ENCODE assay signal across 20 cellular contexts in the genomic region with DNA sequence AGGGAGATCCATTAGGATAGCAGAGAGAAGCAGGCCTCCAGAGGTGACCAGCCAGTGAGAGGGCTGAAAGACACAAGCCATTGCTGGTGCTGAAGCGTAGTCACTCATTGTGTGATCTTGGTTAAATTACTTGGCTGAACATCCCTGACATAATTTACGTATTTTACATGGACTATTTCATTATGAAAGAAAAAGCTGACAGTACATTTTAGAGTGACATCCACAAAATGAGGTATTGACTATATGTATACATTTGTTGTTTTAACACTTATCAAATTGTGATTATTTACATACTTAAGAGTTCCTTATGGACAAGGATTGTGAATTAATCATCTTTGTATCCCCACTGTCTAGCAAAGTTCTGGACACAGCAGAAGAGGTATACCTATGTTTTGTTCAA. TPM values are rescaled to one million over a fixed set of nuclear protein-coding genes. Genes with fewer than 3 reads are reported as not detected.
DNase-seq lines count a peak whose midpoint lies in the region; ATAC-seq, FAIRE-seq and TF ChIP-seq lines count a peak whose summit lies in the region.
"Had no signal": no experiment of that assay in that cellular context is flagged by ENCODE, and none has a peak within 500 bp of the region (broad histone marks: within the 10 kb centered on the region; RNA-seq: fewer than 3 reads in every experiment).

No MANE protein-coding gene starts in this region.

- H3K9me3 Mint-ChIP-seq in WTC11 = no peaks in the 10 kb centered on the region
- H3K9me3 Mint-ChIP-seq: CD4-positive, alpha-beta memory T cell had no signal

- H4K20me1 ChIP-seq in OCI-LY1 (ENCODE audit: insufficient read depth, low read length) = no peaks in the 10 kb centered on the region

- ATAC-seq in A549 (no peak), WTC11 (peak; percentile 51), HG03097 (IDR thresholded peaks at IDR 0.05; ENCODE audit: low FRiP score, unreplicated experiment) (no peak)

- H3K4me3 ChIP-seq in A549 (no peak overlapping the region), OCI-LY1 (ENCODE audit: low read depth, low read length, poor library complexity, severe bottlenecking) (no peak overlapping the region)
- H3K4me3 ChIP-seq in effector memory CD4-positive, alpha-beta T cell (ENCODE audit: insufficient read depth, low read depth, low read length, poor library complexity, severe bottlenecking) = no peak overlapping the region

- TF ChIP-seq EP300 in A549 (IDR thresholded peaks at IDR 0.05) = no peak

- H2AFZ ChIP-seq in OCI-LY1 (ENCODE audit: low read length) = no peak overlapping the region

- H3K36me3 ChIP-seq in OCI-LY1 (ENCODE audit: insufficient read depth, low read length) = peaks cover 34% of the 10 kb centered on the region
- no peaks in the 10 kb centered on the region for H3K36me3 ChIP-seq in effector memory CD4-positive, alpha-beta T cell (ENCODE audit: control insufficient read depth, insufficient read depth, low read length)

- CTCF ChIA-PET in A549 (lab: Yijun Ruan, JAX) (no interaction called here), HEK293T (lab: Yijun Ruan, JAX) (no interaction called here), WTC11 (lab: Charles Lee) (no interaction called here)

- WGBS in A549 (ENCODE audit: missing lambda C conversion rate) = 96% methylated on average over 2 of the region's 2 CpGs

- no peak overlapping the region for H3K27ac Mint-ChIP-seq in WTC11

- H3K79me2 ChIP-seq in OCI-LY1 (ENCODE audit: insufficient read depth, low read length) = peaks cover 90% of the 10 kb centered on the region

- FAIRE-seq in A549 (lab: Jason Lieb, UNC) = no peak
- FAIRE-seq: GM12892 had no signal

- H3K4me2 ChIP-seq in A549 (no peak overlapping the region), OCI-LY1 (ENCODE audit: low read length) (no peak overlapping the region)

- no peaks in the 10 kb centered on the region for H3K27me3 ChIP-seq in OCI-LY1 (ENCODE audit: insufficient read depth, low read length)
- no peaks in the 10 kb centered on the region for H3K27me3 ChIP-seq in effector memory CD4-positive, alpha-beta T cell (replicated peaks; ENCODE audit: control insufficient read depth, insufficient read depth, low read length, poor library complexity, severe bottlenecking)

- no peaks in the 10 kb centered on the region for H3F3A ChIP-seq in OCI-LY1 (ENCODE audit: insufficient read depth, low read length)

- no peak for TF ChIP-seq RAD21 in A549 (conservative IDR thresholded peaks at IDR 0.05 in 1 of 2, IDR thresholded peaks at IDR 0.05 in 1 of 2)

- H3K9me2 ChIP-seq in OCI-LY1 (ENCODE audit: low read depth, low read length) = no peaks in the 10 kb centered on the region

- peaks cover 3% of the 10 kb centered on the region; the same call in 1 of the 2 replicates for H3K36me3 Mint-ChIP-seq in WTC11

- POLR2A ChIA-PET in A549 (lab: Yijun Ruan, JAX) = no interaction called here
- POLR2A ChIA-PET in HEK293T (lab: Yijun Ruan, JAX) = no interaction called here
- POLR2A ChIA-PET in WTC11 (lab: Charles Lee) = no interaction called here

- no peak for DNase-seq in A549 (ENCODE audit: low read depth in 1 of 2, low spot score in 1 of 2)
- no peak for DNase-seq in HEK293T (ENCODE audit: extremely low spot score)
- no peak for DNase-seq in WTC11 (ENCODE audit: low spot score)
- no peak for DNase-seq in effector memory CD4-positive, alpha-beta T cell
- no peak for DNase-seq in GM13977 (ENCODE audit: low spot score)
- no peak for DNase-seq in stimulated activated CD4-positive, alpha-beta T cell treated with anti-CD3 and anti-CD28 coated beads, Interleukin-4, amount 100 ng/mL, for 24 hours
- DNase-seq: 8988T; C1 segment of cervical spinal cord; Calu3; CD4-positive, alpha-beta memory T cell; COR-L47; DMS53; DMS79 treated with DMSO at 0.1 percent for 48 hours; GF-D8; GOT3; H7; HCEC 1CT had no signal

- no peak for TF ChIP-seq POLR2A in A549 (IDR thresholded peaks at IDR 0.05; ENCODE audit: low read length)

- no peak overlapping the region for H3K27ac ChIP-seq in A549
- H3K27ac ChIP-seq in OCI-LY1 (ENCODE audit: low read depth, low read length, poor library complexity, severe bottlenecking) = peak overlapping the region; percentile 21
- H3K27ac ChIP-seq in effector memory CD4-positive, alpha-beta T cell (ENCODE audit: insufficient read depth, low read length, poor library complexity, severe bottlenecking) = no peak overlapping the region

- H3K9me3 ChIP-seq in A549 (no peaks in the 10 kb centered on the region), OCI-LY1 (ENCODE audit: low read length) (no peaks in the 10 kb centered on the region)
- no peaks in the 10 kb centered on the region for H3K9me3 ChIP-seq in effector memory CD4-positive, alpha-beta T cell (ENCODE audit: control insufficient read depth, low read length)

- TF ChIP-seq CTCF in A549 (IDR thresholded peaks at IDR 0.05) = no peak
- no peak for TF ChIP-seq CTCF in OCI-LY1 (IDR thresholded peaks at IDR 0.05; ENCODE audit: low read length)
- TF ChIP-seq CTCF in WTC11 (IDR thresholded peaks at IDR 0.05) = no peak
- TF ChIP-seq CTCF in GM13977 (IDR thresholded peaks at IDR 0.05; ENCODE audit: extremely low read depth, insufficient read depth, missing control alignments) = no peak

- H3K9ac ChIP-seq in OCI-LY1 (ENCODE audit: low read length) = no peak overlapping the region

- H3K27me3 Mint-ChIP-seq in WTC11 (ENCODE audit: low read depth) = no peaks in the 10 kb centered on the region
- H3K27me3 Mint-ChIP-seq: CD4-positive, alpha-beta memory T cell had no signal

- in situ Hi-C loops in GM13977 (cut with MboI; ENCODE audit: low pct_unique_long_range_greater_than_20kb, low sequenced_read_pairs, unreplicated experiment) = no loop called here

- H3K4me3 Mint-ChIP-seq in WTC11 = no peak overlapping the region
- H3K4me3 Mint-ChIP-seq: CD4-positive, alpha-beta memory T cell had no signal

- no peaks in the 10 kb centered on the region for H3K4me1 ChIP-seq in A549
- peaks cover 43% of the 10 kb centered on the region for H3K4me1 ChIP-seq in OCI-LY1 (ENCODE audit: insufficient read depth, low read length, severe bottlenecking)
- H3K4me1 ChIP-seq in effector memory CD4-positive, alpha-beta T cell (ENCODE audit: control insufficient read depth, insufficient read depth, low read length, poor library complexity, severe bottlenecking) = peaks cover 2% of the 10 kb centered on the region

- H3K4me1 Mint-ChIP-seq in WTC11 = peaks cover 12% of the 10 kb centered on the region

TF ChIP-seq in A549, 52 proteins besides CTCF, POLR2A, EP300 and RAD21:
- TF ChIP-seq MAFK (IDR thresholded peaks at IDR 0.05; ENCODE audit: partially characterized antibody) = peak; percentile 63
- TF ChIP-seq HEYL (CRISPR knock-in tag; IDR thresholded peaks at IDR 0.05) = no peak

TF ChIP-seq in HEK293T, 16 proteins besides CTCF, POLR2A, EP300 and RAD21:
- TF ChIP-seq L3MBTL2 (conservative IDR thresholded peaks at IDR 0.05) = no peak
- TF ChIP-seq HDGF (IDR thresholded peaks at IDR 0.05; ENCODE audit: borderline replicate concordance) = no peak
- no peak for TF ChIP-seq TARDBP (IDR thresholded peaks at IDR 0.05)
- TF ChIP-seq, protein P1, sequence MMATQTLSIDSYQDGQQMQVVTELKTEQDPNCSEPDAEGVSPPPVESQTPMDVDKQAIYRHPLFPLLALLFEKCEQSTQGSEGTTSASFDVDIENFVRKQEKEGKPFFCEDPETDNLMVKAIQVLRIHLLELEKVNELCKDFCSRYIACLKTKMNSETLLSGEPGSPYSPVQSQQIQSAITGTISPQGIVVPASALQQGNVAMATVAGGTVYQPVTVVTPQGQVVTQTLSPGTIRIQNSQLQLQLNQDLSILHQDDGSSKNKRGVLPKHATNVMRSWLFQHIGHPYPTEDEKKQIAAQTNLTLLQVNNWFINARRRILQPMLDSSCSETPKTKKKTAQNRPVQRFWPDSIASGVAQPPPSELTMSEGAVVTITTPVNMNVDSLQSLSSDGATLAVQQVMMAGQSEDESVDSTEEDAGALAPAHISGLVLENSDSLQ (IDR thresholded peaks at IDR 0.05) = 0 out of 2 replicates have a peak, but pooled peaks have one; percentile 6
- TF ChIP-seq SP1 (IDR thresholded peaks at IDR 0.05) = no peak
- TF ChIP-seq FOXK2 (IDR thresholded peaks at IDR 0.05) = no peak
- no peak for TF ChIP-seq BHLHE40 (IDR thresholded peaks at IDR 0.05; ENCODE audit: borderline replicate concordance)

TF ChIP-seq in WTC11, 78 proteins besides CTCF, POLR2A, EP300 and RAD21:
- no peak for TF ChIP-seq MXD4 (CRISPR knock-in tag; IDR thresholded peaks at IDR 0.05; ENCODE audit: borderline replicate concordance)
- TF ChIP-seq ETV6 (CRISPR knock-in tag; IDR thresholded peaks at IDR 0.05) = no peak
- TF ChIP-seq, protein P2, sequence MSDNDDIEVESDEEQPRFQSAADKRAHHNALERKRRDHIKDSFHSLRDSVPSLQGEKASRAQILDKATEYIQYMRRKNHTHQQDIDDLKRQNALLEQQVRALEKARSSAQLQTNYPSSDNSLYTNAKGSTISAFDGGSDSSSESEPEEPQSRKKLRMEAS (CRISPR knock-in tag; IDR thresholded peaks at IDR 0.05) = no peak
- TF ChIP-seq SMAD4 (CRISPR knock-in tag; IDR thresholded peaks at IDR 0.05) = no peak
- TF ChIP-seq, protein P3, sequence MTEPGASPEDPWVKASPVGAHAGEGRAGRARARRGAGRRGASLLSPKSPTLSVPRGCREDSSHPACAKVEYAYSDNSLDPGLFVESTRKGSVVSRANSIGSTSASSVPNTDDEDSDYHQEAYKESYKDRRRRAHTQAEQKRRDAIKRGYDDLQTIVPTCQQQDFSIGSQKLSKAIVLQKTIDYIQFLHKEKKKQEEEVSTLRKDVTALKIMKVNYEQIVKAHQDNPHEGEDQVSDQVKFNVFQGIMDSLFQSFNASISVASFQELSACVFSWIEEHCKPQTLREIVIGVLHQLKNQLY (CRISPR knock-in tag; IDR thresholded peaks at IDR 0.05) = no peak
- no peak for TF ChIP-seq EMX1 (CRISPR knock-in tag; IDR thresholded peaks at IDR 0.05)
- no peak for TF ChIP-seq ZNF232 (CRISPR knock-in tag; IDR thresholded peaks at IDR 0.05)

RNA-seq across cellular contexts. Expression of gene DESI2, which starts 14.9 kb away (rescaled TPM):
- polyA plus RNA-seq in A549 (2011; rRNA removed) (48.4 and 57.8 TPM in 2 replicates), A549 (2017; fragmentation: RNase III; extraction: RNeasy Plus Mini Kit Qiagen cat#74134 plus additional on column Dnase treatment) (27.4 to 29.3 TPM (median 28.0 TPM) in 3 replicates)
- 12.7 and 15.5 TPM in 2 replicates for polyA plus RNA-seq in A549 (2012; cell fraction: cytosol; rRNA removed)
- polyA plus RNA-seq in A549 (2012; cell fraction: nucleus; rRNA removed) = 10.3 and 11.8 TPM in 2 replicates
- 30.8 and 32.2 TPM in 2 replicates for polyA minus RNA-seq in A549 (2011; rRNA and poly(A)+ RNA removed)
- total RNA-seq in WTC11 (2021) = 76.1 to 108 TPM (median 76.4 TPM) in 3 replicates
